ENCODE assay signal across 34 cellular contexts in the genomic region with DNA sequence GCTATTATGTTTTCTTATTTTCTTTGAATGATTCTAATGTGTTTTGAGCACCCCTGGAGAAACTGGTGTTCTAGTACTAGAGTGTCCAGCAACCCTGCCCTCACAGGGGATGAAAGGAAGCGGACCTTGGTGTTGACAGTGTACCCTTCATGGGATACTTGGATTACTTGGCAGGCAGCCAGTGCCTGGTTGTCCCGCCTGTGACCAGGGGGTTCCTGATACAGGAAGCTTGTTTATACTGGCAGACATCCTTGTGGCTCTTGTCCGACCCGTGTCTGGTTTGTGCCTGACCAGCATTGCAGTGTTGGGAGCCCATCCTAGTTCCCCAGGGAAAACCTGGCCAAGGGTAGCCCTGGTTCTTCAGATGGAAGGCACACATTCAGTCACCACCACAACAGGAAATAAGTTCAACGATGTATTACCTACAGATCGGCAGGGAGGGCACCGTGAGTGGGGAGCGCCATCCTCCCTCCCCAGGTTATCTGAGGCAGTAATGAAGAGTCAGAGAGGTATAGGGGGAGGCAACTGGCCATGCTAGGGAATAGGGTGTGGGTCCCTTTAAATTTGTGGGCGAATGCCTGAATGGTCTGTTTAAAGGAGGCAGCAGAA. TPM values are rescaled to one million over a fixed set of nuclear protein-coding genes. Genes with fewer than 3 reads are reported as not detected.
"Had no signal": no experiment of that assay in that cellular context is flagged by ENCODE, and none has a peak within 500 bp of the region (broad histone marks: within the 10 kb centered on the region; RNA-seq: fewer than 3 reads in every experiment).

No MANE protein-coding gene starts in this region.

- H3K27me3 ChIP-seq: breast epithelium, right atrium auricular region, upper lobe of right lung had no signal

- DNase-seq: activated CD4-positive, alpha-beta T cell treated with anti-CD3 and anti-CD28 coated beads for 36 hours; activated CD4-positive, CD25-positive, alpha-beta regulatory T cell; activated CD8-positive, alpha-beta memory T cell treated with anti-CD3 and anti-CD28 coated beads, Interleukin-2, amount 10 ng/mL, durations not matched to agents 7 days and 5 days; activated CD8-positive, alpha-beta T cell treated with anti-CD3 and anti-CD28 coated beads, Interleukin-2, amount 10 ng/mL, durations not matched to agents 7 days and 5 days; activated naive CD8-positive, alpha-beta T cell treated with anti-CD3 and anti-CD28 coated beads, Interleukin-2, amount 50 U/mL, for 24 hours; activated T-cell treated with anti-CD3 and anti-CD28 coated beads, Interleukin-2, amount 50 U/mL, for 48 hours; amygdala; central memory CD4-positive, alpha-beta T cell; endodermal cell; foreskin fibroblast; heart left ventricle; hypothalamus; immature natural killer cell; kidney; left colon; naive B cell; nephron progenitor cell; nucleus accumbens; stimulated activated CD4-positive, alpha-beta T cell treated with anti-CD3 and anti-CD28 coated beads, Interleukin-1b, Interleukin-23, amount 100 ng/mL, for 48 hours; stimulated activated CD4-positive, alpha-beta T cell treated with anti-CD3 and anti-CD28 coated beads, Interleukin-4, amount 100 ng/mL, for 4 hours; stimulated activated CD8-positive, alpha-beta memory T cell treated with anti-CD3 and anti-CD28 coated beads, Interleukin-4, amount 100 ng/mL, for 48 hours; stimulated activated naive CD8-positive, alpha-beta T cell treated with anti-CD3 and anti-CD28 coated beads, Interleukin-15, amount 100 ng/mL, for 72 hours; upper lobe of right lung had no signal

- H3K4me1 Mint-ChIP-seq: activated CD4-positive, alpha-beta T cell treated with anti-CD3 and anti-CD28 coated beads for 36 hours; activated CD8-positive, alpha-beta memory T cell treated with anti-CD3 and anti-CD28 coated beads, Interleukin-2, amount 10 ng/mL, durations not matched to agents 7 days and 5 days; activated naive CD4-positive, alpha-beta T cell treated with anti-CD3 and anti-CD28 coated beads, Interleukin-2, amount 50 U/mL, for 24 hours; activated naive CD8-positive, alpha-beta T cell treated with anti-CD3 and anti-CD28 coated beads, Interleukin-2, amount 50 U/mL, for 24 hours; endodermal cell; immature natural killer cell; mesothelial cell of epicardium; naive B cell; nephron progenitor cell; stimulated activated memory B cell treated with anti-CD40 and anti-IgM and Interleukin-4, amounts not matched to agents 10 μg/mL and 1 μg/mL and 100 μg/mL, for 72 hours; stimulated activated naive CD8-positive, alpha-beta T cell treated with anti-CD3 and anti-CD28 coated beads, Interleukin-15, amount 100 ng/mL, for 72 hours had no signal

- ATAC-seq: activated CD4-positive, alpha-beta T cell treated with anti-CD3 and anti-CD28 coated beads for 36 hours; activated CD8-positive, alpha-beta memory T cell treated with anti-CD3 and anti-CD28 coated beads, Interleukin-2, amount 10 ng/mL, durations not matched to agents 7 days and 5 days; activated CD8-positive, alpha-beta T cell treated with anti-CD3 and anti-CD28 coated beads, Interleukin-2, amount 10 ng/mL, durations not matched to agents 7 days and 5 days; activated naive CD8-positive, alpha-beta T cell treated with anti-CD3 and anti-CD28 coated beads, Interleukin-2, amount 50 U/mL, for 24 hours; esophagus mucosa; heart left ventricle; left colon; stimulated activated memory B cell treated with anti-CD40 and anti-IgM and Interleukin-4, amounts not matched to agents 10 μg/mL and 1 μg/mL and 100 μg/mL, for 72 hours; stimulated activated naive CD8-positive, alpha-beta T cell treated with anti-CD3 and anti-CD28 coated beads, Interleukin-15, amount 100 ng/mL, for 72 hours; upper lobe of right lung had no signal

- H3K9me3 Mint-ChIP-seq: activated naive CD4-positive, alpha-beta T cell treated with anti-CD3 and anti-CD28 coated beads, Interleukin-2, amount 50 U/mL, for 24 hours had no signal

- H2AFZ ChIP-seq: parathyroid adenoma had no signal

- H3K27ac ChIP-seq: breast epithelium, heart left ventricle, parathyroid adenoma, right atrium auricular region, upper lobe of right lung had no signal

- H3K27ac Mint-ChIP-seq: activated CD4-positive, alpha-beta T cell treated with anti-CD3 and anti-CD28 coated beads for 36 hours; activated CD8-positive, alpha-beta memory T cell treated with anti-CD3 and anti-CD28 coated beads, Interleukin-2, amount 10 ng/mL, durations not matched to agents 7 days and 5 days; activated CD8-positive, alpha-beta T cell treated with anti-CD3 and anti-CD28 coated beads, Interleukin-2, amount 10 ng/mL, durations not matched to agents 7 days and 5 days; activated naive CD4-positive, alpha-beta T cell treated with anti-CD3 and anti-CD28 coated beads, Interleukin-2, amount 50 U/mL, for 24 hours; activated naive CD8-positive, alpha-beta T cell treated with anti-CD3 and anti-CD28 coated beads, Interleukin-2, amount 50 U/mL, for 24 hours; activated T-helper 2 cell treated with anti-CD3 and anti-CD28 coated beads, Interferon-gamma antibody, Interleukin-2, Interleukin-4, amounts not matched to agents 10 μg/mL and 5 μg/mL and 100 μg/mL, durations not matched to agents 14 hours and 24 hours and 36 hours; dendritic cell treated with granulocyte-macrophage colony-stimulating factor and Interleukin-4, amounts not matched to agents 40 ng/mL and 50 ng/mL, for 4 days; endodermal cell; immature natural killer cell; mesothelial cell of epicardium; naive B cell; nephron progenitor cell; stimulated activated memory B cell treated with anti-CD40 and anti-IgM and Interleukin-4, amounts not matched to agents 10 μg/mL and 1 μg/mL and 100 μg/mL, for 72 hours; stimulated activated naive CD8-positive, alpha-beta T cell treated with anti-CD3 and anti-CD28 coated beads, Interleukin-15, amount 100 ng/mL, for 72 hours had no signal

- H3K27me3 Mint-ChIP-seq: activated CD8-positive, alpha-beta memory T cell treated with anti-CD3 and anti-CD28 coated beads, Interleukin-2, amount 10 ng/mL, durations not matched to agents 7 days and 5 days; dendritic cell treated with granulocyte-macrophage colony-stimulating factor and Interleukin-4, amounts not matched to agents 40 ng/mL and 50 ng/mL, for 4 days had no signal

- H3K36me3 Mint-ChIP-seq: activated CD8-positive, alpha-beta memory T cell treated with anti-CD3 and anti-CD28 coated beads, Interleukin-2, amount 10 ng/mL, durations not matched to agents 7 days and 5 days; activated naive CD4-positive, alpha-beta T cell treated with anti-CD3 and anti-CD28 coated beads, Interleukin-2, amount 50 U/mL, for 24 hours; immature natural killer cell; mesothelial cell of epicardium; naive B cell; stimulated activated memory B cell treated with anti-CD40 and anti-IgM and Interleukin-4, amounts not matched to agents 10 μg/mL and 1 μg/mL and 100 μg/mL, for 72 hours had no signal

- H3K4me3 ChIP-seq: breast epithelium, heart left ventricle, right atrium auricular region, smooth muscle cell, upper lobe of right lung had no signal

- H3K4me2 ChIP-seq: smooth muscle cell had no signal

- H3K9me3 ChIP-seq: upper lobe of right lung had no signal

- H3K4me1 ChIP-seq: breast epithelium, heart left ventricle, parathyroid adenoma, right atrium auricular region, upper lobe of right lung had no signal

- H3K79me2 ChIP-seq: parathyroid adenoma had no signal

- H3K9ac ChIP-seq: parathyroid adenoma had no signal

- H3K4me3 Mint-ChIP-seq: activated CD4-positive, alpha-beta T cell treated with anti-CD3 and anti-CD28 coated beads for 36 hours; activated CD8-positive, alpha-beta memory T cell treated with anti-CD3 and anti-CD28 coated beads, Interleukin-2, amount 10 ng/mL, durations not matched to agents 7 days and 5 days; activated CD8-positive, alpha-beta T cell treated with anti-CD3 and anti-CD28 coated beads, Interleukin-2, amount 10 ng/mL, durations not matched to agents 7 days and 5 days; activated naive CD4-positive, alpha-beta T cell treated with anti-CD3 and anti-CD28 coated beads, Interleukin-2, amount 50 U/mL, for 24 hours; activated naive CD8-positive, alpha-beta T cell treated with anti-CD3 and anti-CD28 coated beads, Interleukin-2, amount 50 U/mL, for 24 hours; dendritic cell treated with granulocyte-macrophage colony-stimulating factor and Interleukin-4, amounts not matched to agents 40 ng/mL and 50 ng/mL, for 4 days; endodermal cell; immature natural killer cell; mesothelial cell of epicardium; nephron progenitor cell; stimulated activated memory B cell treated with anti-CD40 and anti-IgM and Interleukin-4, amounts not matched to agents 10 μg/mL and 1 μg/mL and 100 μg/mL, for 72 hours; stimulated activated naive CD8-positive, alpha-beta T cell treated with anti-CD3 and anti-CD28 coated beads, Interleukin-15, amount 100 ng/mL, for 72 hours had no signal

- H3K36me3 ChIP-seq: breast epithelium, heart left ventricle, right atrium auricular region, upper lobe of right lung had no signal

RNA-seq across cellular contexts. Expression of a gene that starts 47.3 kb away (rescaled TPM):
- total RNA-seq: activated CD8-positive, alpha-beta memory T cell treated with anti-CD3 and anti-CD28 coated beads, Interleukin-2, amount 10 ng/mL, durations not matched to agents 7 days and 5 days; activated CD8-positive, alpha-beta T cell treated with anti-CD3 and anti-CD28 coated beads, Interleukin-2, amount 10 ng/mL, durations not matched to agents 7 days and 5 days; esophagus mucosa; lower leg skin had no signal
- polyA plus RNA-seq: immature natural killer cell had no signal
